Comparison of ENCODE assay signal across 29 cellular contexts in genomic region chr10:117198088-117198487, GRCh38. TPM values are rescaled to one million over a fixed set of nuclear protein-coding genes. Genes with fewer than 3 reads are reported as not detected.
"Had no signal": no experiment of that assay in that cellular context is flagged by ENCODE, and none has a peak within 500 bp of the region (broad histone marks: within the 10 kb centered on the region; RNA-seq: fewer than 3 reads in every experiment).

No MANE protein-coding gene starts in this region.

- H3K4me3 ChIP-seq: coronary artery, heart right ventricle, right atrium auricular region, sigmoid colon, skin epidermis, stomach, thoracic aorta, transverse colon had no signal

- H3K9me3 ChIP-seq: heart right ventricle, right atrium auricular region, sigmoid colon, stomach, thoracic aorta, transverse colon had no signal

- H3K9me3 Mint-ChIP-seq: naive thymus-derived CD4-positive, alpha-beta T cell; nephron progenitor cell had no signal

- ATAC-seq: esophagus mucosa; heart right ventricle; left colon; naive thymus-derived CD4-positive, alpha-beta T cell had no signal

- H3K27ac ChIP-seq: coronary artery, heart right ventricle, right atrium auricular region, sigmoid colon, skin epidermis, stomach, thoracic aorta, transverse colon had no signal

- H3K27ac Mint-ChIP-seq: naive thymus-derived CD4-positive, alpha-beta T cell; nephron progenitor cell had no signal

- H3K4me1 ChIP-seq: heart right ventricle, right atrium auricular region, sigmoid colon, stomach, transverse colon had no signal

- H3K27me3 ChIP-seq: right atrium auricular region, transverse colon had no signal

- DNase-seq: effector CD8-positive, alpha-beta T cell; heart right ventricle; hypothalamus; left colon; naive thymus-derived CD4-positive, alpha-beta T cell; nephron progenitor cell; posterior cingulate gyrus; sigmoid colon; stimulated activated CD4-positive, alpha-beta T cell treated with anti-CD3 and anti-CD28 coated beads, Interleukin-12 subunit alpha, Interleukin-12 subunit beta, amount 100 ng/mL, for 4 hours; stimulated activated naive CD4-positive, alpha-beta T cell; stomach; substantia nigra; transverse colon had no signal

- H3K4me3 Mint-ChIP-seq: naive thymus-derived CD4-positive, alpha-beta T cell; nephron progenitor cell had no signal

- H3K36me3 Mint-ChIP-seq: naive thymus-derived CD4-positive, alpha-beta T cell had no signal

- H3K4me1 Mint-ChIP-seq: naive thymus-derived CD4-positive, alpha-beta T cell had no signal

- H3K36me3 ChIP-seq: heart right ventricle, right atrium auricular region, sigmoid colon, stomach, thoracic aorta, transverse colon had no signal

RNA-seq across cellular contexts. Expression of gene KCNK18, which starts 0.8 kb away (rescaled TPM):
- total RNA-seq: cerebellum; dermis microvascular lymphatic vessel endothelial cell; esophagus mucosa; fibroblast of lung; frontal cortex; heart right ventricle; kidney epithelial cell; left colon; liver; lung microvascular endothelial cell; mesenteric fat pad; mononuclear cell; naive thymus-derived CD4-positive, alpha-beta T cell; osteocyte; right atrium auricular region; sigmoid colon; stomach; thoracic aorta; transverse colon; ureter had no signal
- polyA plus RNA-seq: fibroblast of lung; heart right ventricle; liver; naive thymus-derived CD4-positive, alpha-beta T cell; sigmoid colon; stomach had no signal

RNA-seq across cellular contexts. Expression of gene SLC18A2, which starts 42.8 kb away (rescaled TPM):
- total RNA-seq: dermis microvascular lymphatic vessel endothelial cell, lung microvascular endothelial cell, osteocyte had no signal
- polyA plus RNA-seq: fibroblast of lung had no signal
